ENCODE assay signal across 11 cellular contexts in the genomic region with DNA sequence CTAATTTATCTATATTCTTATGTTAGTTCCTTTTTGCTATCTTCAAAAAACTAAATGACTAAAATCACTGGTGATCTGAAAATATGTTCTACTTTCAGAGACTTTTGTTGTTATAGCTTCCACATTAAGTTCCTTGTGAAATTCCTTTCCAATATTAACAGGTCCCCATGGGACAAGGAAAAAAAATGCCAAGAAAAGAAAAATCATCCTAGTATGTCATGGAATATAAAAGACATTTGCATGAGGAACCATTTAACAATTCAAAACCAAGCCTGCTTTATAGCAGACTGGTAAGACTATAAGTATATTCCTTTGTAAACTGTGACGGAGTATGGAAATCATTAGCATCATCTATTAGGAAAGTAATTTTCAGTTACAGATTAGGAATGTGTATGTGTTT. TPM values are rescaled to one million over a fixed set of nuclear protein-coding genes. Genes with fewer than 3 reads are reported as not detected.
"Had no signal": no experiment of that assay in that cellular context is flagged by ENCODE, and none has a peak within 500 bp of the region (broad histone marks: within the 10 kb centered on the region; RNA-seq: fewer than 3 reads in every experiment).

No MANE protein-coding gene starts in this region.

- H3K27me3 ChIP-seq: pancreas, SJCRH30, vagina had no signal

- H3K4me3 ChIP-seq: pancreas, SJCRH30, vagina had no signal

- DNase-seq: activated CD4-positive, alpha-beta T cell treated with anti-CD3 and anti-CD28 coated beads for 48 hours; activated CD8-positive, alpha-beta memory T cell treated with anti-CD3 and anti-CD28 coated beads for 24 hours; activated naive CD4-positive, alpha-beta T cell treated with anti-CD3 and anti-CD28 coated beads for 36 hours; endodermal cell; immature natural killer cell; pancreas; SJCRH30; stimulated activated CD4-positive, alpha-beta T cell treated with anti-CD3 and anti-CD28 coated beads, Interleukin-4, amount 100 ng/mL, for 1 hour; stimulated activated CD8-positive, alpha-beta memory T cell treated with anti-CD3 and anti-CD28 coated beads, Interleukin-4, amount 100 ng/mL, for 48 hours had no signal

- ATAC-seq: WTC11 had no signal

- H3K36me3 ChIP-seq: pancreas, vagina had no signal

- H3K4me1 ChIP-seq: SJCRH30 had no signal

- H3K9me3 ChIP-seq: pancreas, SJCRH30, vagina had no signal

- H3K27ac ChIP-seq: pancreas, SJCRH30 had no signal

RNA-seq across cellular contexts. Expression of a gene that starts 48.1 kb away (rescaled TPM):
- total RNA-seq: activated naive CD4-positive, alpha-beta T cell treated with anti-CD3 and anti-CD28 coated beads for 36 hours had no signal
